Comparison of ENCODE assay signal across 9 cellular contexts in the genomic region with DNA sequence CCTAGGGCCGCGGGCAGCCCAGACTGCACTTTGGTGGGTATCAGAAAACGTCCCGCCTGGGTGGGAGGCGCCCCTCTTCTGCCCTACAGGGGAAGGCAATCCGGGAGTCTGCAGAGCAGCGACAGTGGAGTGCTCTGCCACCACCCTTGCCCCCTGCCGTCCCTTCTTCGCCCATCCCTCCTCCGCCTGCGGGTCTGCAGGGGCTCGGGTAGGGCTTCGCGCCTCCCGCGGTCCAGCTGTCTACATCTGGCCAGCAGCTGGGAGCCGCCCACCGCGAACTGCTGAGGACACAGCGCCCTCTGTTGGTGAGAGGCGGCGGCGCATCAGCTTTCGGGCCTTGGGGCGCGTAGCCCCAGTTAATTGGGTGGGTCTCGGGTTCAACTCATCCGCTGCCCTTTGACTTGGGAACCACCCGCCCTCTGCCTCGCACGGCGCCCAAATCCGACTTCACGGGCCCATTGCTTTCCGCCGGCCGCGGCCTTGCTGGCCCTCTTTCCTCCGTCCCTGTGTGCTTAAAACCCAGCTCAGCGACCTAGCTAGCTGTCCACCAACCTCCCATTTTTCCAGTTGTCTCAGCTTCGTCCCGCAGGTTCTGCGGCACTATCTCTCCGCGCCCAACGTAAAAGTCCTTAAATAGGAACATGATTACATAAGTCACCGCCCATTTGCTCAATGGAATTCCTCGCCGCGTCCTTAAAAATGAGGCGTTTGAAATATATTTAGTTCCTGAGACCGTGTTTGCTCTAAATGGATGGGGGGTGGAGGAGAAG. TPM values are rescaled to one million over a fixed set of nuclear protein-coding genes. Genes with fewer than 3 reads are reported as not detected.
DNase-seq lines count a peak whose midpoint lies in the region; TF ChIP-seq lines count a peak whose summit lies in the region.
"Had no signal": no experiment of that assay in that cellular context is flagged by ENCODE, and none has a peak within 500 bp of the region (broad histone marks: within the 10 kb centered on the region; RNA-seq: fewer than 3 reads in every experiment).

No MANE protein-coding gene starts in this region.

- no peak overlapping the region for H3K56ac ChIP-seq in mesendoderm (ENCODE audit: low read length)

- H2AK5ac ChIP-seq in mesendoderm (ENCODE audit: low read length): no peak overlapping the region

- H2BK5ac ChIP-seq in mesendoderm (ENCODE audit: low read length): no peak overlapping the region

- H3K79me1 ChIP-seq in mesendoderm (ENCODE audit: low read length): no peaks in the 10 kb centered on the region

- H3K4ac ChIP-seq in mesendoderm (ENCODE audit: low read depth, low read length): no peak overlapping the region

- H3K4me3 ChIP-seq in mesendoderm (ENCODE audit: low read length): no peak overlapping the region

- no peak overlapping the region for H3K9ac ChIP-seq in mesendoderm (ENCODE audit: low read length)

- no peak overlapping the region for H4K8ac ChIP-seq in mesendoderm (ENCODE audit: low read depth, low read length)

- H2BK15ac ChIP-seq in mesendoderm (replicated peaks; ENCODE audit: low read depth): no peak overlapping the region

- POLR2A ChIA-PET in GM10248 (lab: Yijun Ruan, JAX): interaction anchor here (0.6 to 3.1 kb wide), 6 partner anchors 10 to 237 kb away, joined by 3 to 16 read pairs (median 6); partner anchors contain the start of gene WNT10A
- POLR2A ChIA-PET in HEK293T (lab: Yijun Ruan, JAX): interaction anchor here (1.2 to 1.8 kb wide), 4 partner anchors 10 to 239 kb away, joined by 3 to 13 read pairs (median 4); partner anchors contain the start of genes BCS1L and ZNF142

- no peak overlapping the region for H3K4me2 ChIP-seq in mesendoderm (ENCODE audit: low read length)

- no peaks in the 10 kb centered on the region for H3K79me2 ChIP-seq in mesendoderm (ENCODE audit: control insufficient read depth, insufficient read depth, low read length)

- peak; percentile 99 for TF ChIP-seq CTCF in GM10248 (IDR thresholded peaks at IDR 0.05; ENCODE audit: control extremely low read depth, extremely low read depth, low read depth, missing control alignments)

- CTCF ChIA-PET in GM10248 (lab: Yijun Ruan, JAX) (interaction anchor here (0.6 to 17.6 kb wide), 41 partner anchors 11 to 596 kb away, joined by 3 to 916 read pairs (median 4); partner anchors contain the start of genes CNPPD1, TTLL4, WNT10A and WNT6), HEK293T (lab: Yijun Ruan, JAX) (interaction anchor here (0.5 to 5.3 kb wide), 19 partner anchors 9 to 1600 kb away, joined by 3 to 71 read pairs (median 6); partner anchors contain the start of gene CDK5R2)

- no peak overlapping the region for H3K18ac ChIP-seq in mesendoderm (ENCODE audit: low read length)

- no peak overlapping the region for H2BK120ac ChIP-seq in mesendoderm (ENCODE audit: low read depth, low read length)

- H3K27ac ChIP-seq in mesendoderm (ENCODE audit: low read depth, low read length): no peak overlapping the region

- no peak overlapping the region for H3K23ac ChIP-seq in mesendoderm (ENCODE audit: low read length)

- H3K36me3 ChIP-seq in mesendoderm (ENCODE audit: control insufficient read depth, insufficient read depth, low read length): no peaks in the 10 kb centered on the region

- DNase-seq in GM10248 (ENCODE audit: extremely low spot score) (peak; percentile 85), HEK293T (ENCODE audit: extremely low spot score) (peak; percentile 83), NCI-H2196 (lab: John Stamatoyannopoulos, UW; ENCODE audit: unreplicated experiment) (peak; percentile 61), dermis blood vessel endothelial cell (peak; percentile 50), mesendoderm (peak; percentile 61), GM19240 (ENCODE audit: insufficient read length, low spot score) (no peak)
- peak; percentile 78 for DNase-seq in activated CD4-positive, alpha-beta T cell treated with anti-CD3 and anti-CD28 coated beads, Interleukin-2, amount 50 U/mL, for 1 hour
- peak; percentile 69 to 71 for DNase-seq in stimulated activated CD8-positive, alpha-beta memory T cell treated with anti-CD3 and anti-CD28 coated beads, Interleukin-7, amount 100 ng/mL, for 1 hour (ENCODE audit: low read depth in 2 of 2)

- H3K4me1 ChIP-seq in mesendoderm (ENCODE audit: control insufficient read depth, low read depth, low read length): no peaks in the 10 kb centered on the region

- peaks cover 58% of the 10 kb centered on the region for H3K27me3 ChIP-seq in mesendoderm (ENCODE audit: insufficient read depth, low read length, poor library complexity)

- WGBS in mesendoderm (ENCODE audit: extremely low coverage, insufficient coverage, low lambda C conversion rate): no CpG with 5 or more reads among the region's 52 CpGs

- H4K5ac ChIP-seq in mesendoderm (ENCODE audit: low read length): no peak overlapping the region

TF ChIP-seq in HEK293T, 16 proteins besides CTCF, POLR2A, EP300 and RAD21:
- TF ChIP-seq ELF4 (IDR thresholded peaks at IDR 0.05) (no peak), TARDBP (IDR thresholded peaks at IDR 0.05) (no peak), CTBP1 (IDR thresholded peaks at IDR 0.05; ENCODE audit: borderline replicate concordance) (no peak), HDGF (IDR thresholded peaks at IDR 0.05; ENCODE audit: borderline replicate concordance) (no peak), L3MBTL2 (conservative IDR thresholded peaks at IDR 0.05) (peak; percentile 69)

RNA-seq across cellular contexts. Expression of gene WNT10A, which starts 17.6 kb away (rescaled TPM):
- total RNA-seq in dermis blood vessel endothelial cell: under 0.01 and 0.05 TPM in 2 replicates
- not detected for polyA plus RNA-seq in mesendoderm (2013, experiment 1 of 2)
- polyA plus RNA-seq in mesendoderm (2013, experiment 2 of 2): not detected
- total RNA-seq: glomerular endothelial cell had no signal

RNA-seq across cellular contexts. Expression of gene WNT6, which starts 38.7 kb away (rescaled TPM):
- total RNA-seq in dermis blood vessel endothelial cell: not detected in 2 replicates
- 0.03 TPM for polyA plus RNA-seq in mesendoderm (2013, experiment 1 of 2)
- 0.03 TPM for polyA plus RNA-seq in mesendoderm (2013, experiment 2 of 2)
- total RNA-seq: glomerular endothelial cell had no signal
